Comparison of ENCODE assay signal across 9 cellular contexts in the genomic region with DNA sequence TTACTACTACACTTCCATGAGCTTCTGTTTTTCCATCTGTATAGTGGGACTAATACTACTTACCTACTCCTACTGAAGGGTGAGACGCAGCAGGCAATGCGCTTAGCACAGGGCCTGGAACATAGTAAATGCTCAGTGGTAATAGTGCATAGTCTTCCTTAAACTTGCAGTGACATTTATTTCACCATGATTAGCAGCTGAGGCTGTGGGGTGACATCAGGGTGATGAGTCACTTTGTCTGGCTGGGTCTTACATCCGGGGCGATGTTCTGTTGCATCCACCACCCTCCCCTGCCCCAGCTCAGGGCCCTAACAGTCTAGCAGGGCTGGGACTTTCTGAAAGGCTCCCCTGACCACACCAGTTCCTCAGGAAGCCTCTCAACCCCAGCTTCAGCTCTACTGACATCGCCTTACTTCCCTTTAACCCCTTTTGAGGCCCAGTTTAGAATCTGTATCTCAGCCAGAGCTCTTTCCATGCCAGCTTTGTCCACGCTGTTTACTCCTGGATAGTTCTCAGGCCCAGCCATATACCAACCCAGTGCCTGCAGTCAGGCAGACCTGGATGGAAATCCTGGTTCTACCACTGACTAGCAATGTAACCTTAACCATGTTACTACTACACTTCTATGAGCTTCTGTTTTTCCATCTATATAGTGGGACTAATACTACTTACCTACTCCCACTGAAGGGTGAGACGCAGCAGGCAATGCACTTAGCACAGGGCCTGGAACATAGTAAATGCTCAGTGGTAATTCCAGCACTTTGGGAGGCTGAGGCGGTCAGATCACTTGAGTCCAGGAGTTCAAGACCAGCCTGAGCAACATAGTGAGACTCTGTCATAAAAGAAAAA.
DNase-seq lines count a peak whose midpoint lies in the region; ATAC-seq, FAIRE-seq and TF ChIP-seq lines count a peak whose summit lies in the region.
"Had no signal": no experiment of that assay in that cellular context is flagged by ENCODE, and none has a peak within 500 bp of the region (broad histone marks: within the 10 kb centered on the region; RNA-seq: fewer than 3 reads in every experiment).

No MANE protein-coding gene starts in this region.

- no peaks in the 10 kb centered on the region for H3K27me3 ChIP-seq in HepG2 (ENCODE audit: control insufficient read depth in 1 of 2, insufficient read depth in 2 of 2, low read length in 2 of 2)

- H3K36me3 ChIP-seq in HepG2 (replicated peaks in 1 of 2; ENCODE audit: control insufficient read depth in 1 of 2, insufficient read depth in 2 of 2, low read length in 2 of 2): peaks cover 4 to 18% of the 10 kb centered on the region in 2 experiments; a peak in 3 of 5 replicates

- intact Hi-C loops in HepG2 (cut with micrococcal nuclease; ENCODE audit: unreplicated experiment): loop anchor here (5.0 kb wide), 1 partner anchor 68 kb away; a partner anchor contains a TSS

- POLR2A ChIA-PET in HepG2 (lab: Yijun Ruan, JAX): interaction anchor here (0.7 to 1.1 kb wide), 2 partner anchors 10 to 29 kb away, joined by 3 to 4 read pairs; no protein-coding TSS in a partner anchor

- H4K20me1 ChIP-seq in HepG2 (ENCODE audit: insufficient read depth, low read length): peaks cover 5% of the 10 kb centered on the region

- H3K4me1 ChIP-seq in HepG2 (ENCODE audit: insufficient read depth, low read length): peaks cover 56% of the 10 kb centered on the region

- H2AFZ ChIP-seq in HepG2 (ENCODE audit: low read length): no peak overlapping the region

- no peak for TF ChIP-seq CTCF in HepG2 (CRISPR knock-in tag; IDR thresholded peaks at IDR 0.05)

- H3K9me3 ChIP-seq in HepG2 (ENCODE audit: low read length): no peaks in the 10 kb centered on the region

- 99% methylated on average over 6 of the region's 8 CpGs for WGBS in HepG2 (ENCODE audit: low lambda C conversion rate)

- no peak for TF ChIP-seq POLR2A in HepG2 (IDR thresholded peaks at IDR 0.05; ENCODE audit: insufficient read depth in 1 of 2, low read depth in 2 of 2, low read length in 2 of 2)

- peak; percentile 24 for DNase-seq in DMS53 (lab: John Stamatoyannopoulos, UW)
- no peak for DNase-seq in DMS53 treated with DMSO at 0.1 percent for 48 hours (lab: John Stamatoyannopoulos, UW; ENCODE audit: unreplicated experiment)
- peak; percentile 73 to 98 (median 79) for DNase-seq in T-helper 1 cell
- DNase-seq in amniotic epithelial cell (ENCODE audit: low read depth): peak; percentile 68
- no peak for DNase-seq in HepG2 (ENCODE audit: low spot score)
- peak; percentile 72 for DNase-seq in stimulated activated CD8-positive, alpha-beta memory T cell treated with anti-CD3 and anti-CD28 coated beads, Interleukin-4, amount 100 ng/mL, for 24 hours (ENCODE audit: low read depth)
- no peak for DNase-seq in DMS79 treated with DMSO at 0.1 percent for 48 hours (lab: John Stamatoyannopoulos, UW)

- ATAC-seq in HG03354 (IDR thresholded peaks at IDR 0.05; ENCODE audit: poor library complexity, severe bottlenecking, unreplicated experiment) (peak; percentile 93), HepG2 (peak; percentile 31)

- in situ Hi-C loops in HepG2 (cut with HindIII; ENCODE audit: extremely low pct_ligation_motif_present, low pct_unique_long_range_greater_than_20kb): no loop called here

- FAIRE-seq in HepG2 (lab: Jason Lieb, UNC): no peak

- H3K4me3 ChIP-seq in HepG2 (replicated peaks in 1 of 3; ENCODE audit: insufficient read depth in 1 of 3, low read depth in 2 of 3, low read length in 3 of 3): no peak overlapping the region

- TF ChIP-seq RAD21 in HepG2 (CRISPR knock-in tag; IDR thresholded peaks at IDR 0.05): no peak

- H3K4me2 ChIP-seq in HepG2 (ENCODE audit: low read depth, low read length): no peak overlapping the region

- H3K9ac ChIP-seq in HepG2 (ENCODE audit: insufficient read depth, low read depth, low read length): 0 out of 2 replicates have a peak overlapping the region, but pooled peaks have one; percentile 34

- TF ChIP-seq EP300 in HepG2 (IDR thresholded peaks at IDR 0.05; ENCODE audit: low read depth in 2 of 2, low read length in 2 of 2): 0 out of 4 replicates have a peak, but pooled peaks of 1 of the 2 experiments have one; percentile 10
- TF ChIP-seq EP300 in HepG2 (CRISPR knock-in tag; IDR thresholded peaks at IDR 0.05; ENCODE audit: borderline replicate concordance): no peak

- H3K79me2 ChIP-seq in HepG2 (ENCODE audit: insufficient read depth, low read length): peaks cover 28% of the 10 kb centered on the region

- BruUV-seq in HepG2 (replicated peaks; lab: Mats Ljungman, UMichigan): no TSS peak

- CTCF ChIA-PET in HepG2 (lab: Yijun Ruan, JAX; ENCODE audit: low intra/inter-chr PET ratio, low total read pairs): no interaction called here

- H3K27ac ChIP-seq in HepG2 (ENCODE audit: extremely low read length, insufficient read depth, low read length): peak overlapping the region; percentile 43
- H3K27ac ChIP-seq: 22Rv1 had no signal

TF ChIP-seq in HepG2, 621 proteins besides CTCF, POLR2A, EP300 and RAD21 (continues in another document):
- TF ChIP-seq, protein P1, sequence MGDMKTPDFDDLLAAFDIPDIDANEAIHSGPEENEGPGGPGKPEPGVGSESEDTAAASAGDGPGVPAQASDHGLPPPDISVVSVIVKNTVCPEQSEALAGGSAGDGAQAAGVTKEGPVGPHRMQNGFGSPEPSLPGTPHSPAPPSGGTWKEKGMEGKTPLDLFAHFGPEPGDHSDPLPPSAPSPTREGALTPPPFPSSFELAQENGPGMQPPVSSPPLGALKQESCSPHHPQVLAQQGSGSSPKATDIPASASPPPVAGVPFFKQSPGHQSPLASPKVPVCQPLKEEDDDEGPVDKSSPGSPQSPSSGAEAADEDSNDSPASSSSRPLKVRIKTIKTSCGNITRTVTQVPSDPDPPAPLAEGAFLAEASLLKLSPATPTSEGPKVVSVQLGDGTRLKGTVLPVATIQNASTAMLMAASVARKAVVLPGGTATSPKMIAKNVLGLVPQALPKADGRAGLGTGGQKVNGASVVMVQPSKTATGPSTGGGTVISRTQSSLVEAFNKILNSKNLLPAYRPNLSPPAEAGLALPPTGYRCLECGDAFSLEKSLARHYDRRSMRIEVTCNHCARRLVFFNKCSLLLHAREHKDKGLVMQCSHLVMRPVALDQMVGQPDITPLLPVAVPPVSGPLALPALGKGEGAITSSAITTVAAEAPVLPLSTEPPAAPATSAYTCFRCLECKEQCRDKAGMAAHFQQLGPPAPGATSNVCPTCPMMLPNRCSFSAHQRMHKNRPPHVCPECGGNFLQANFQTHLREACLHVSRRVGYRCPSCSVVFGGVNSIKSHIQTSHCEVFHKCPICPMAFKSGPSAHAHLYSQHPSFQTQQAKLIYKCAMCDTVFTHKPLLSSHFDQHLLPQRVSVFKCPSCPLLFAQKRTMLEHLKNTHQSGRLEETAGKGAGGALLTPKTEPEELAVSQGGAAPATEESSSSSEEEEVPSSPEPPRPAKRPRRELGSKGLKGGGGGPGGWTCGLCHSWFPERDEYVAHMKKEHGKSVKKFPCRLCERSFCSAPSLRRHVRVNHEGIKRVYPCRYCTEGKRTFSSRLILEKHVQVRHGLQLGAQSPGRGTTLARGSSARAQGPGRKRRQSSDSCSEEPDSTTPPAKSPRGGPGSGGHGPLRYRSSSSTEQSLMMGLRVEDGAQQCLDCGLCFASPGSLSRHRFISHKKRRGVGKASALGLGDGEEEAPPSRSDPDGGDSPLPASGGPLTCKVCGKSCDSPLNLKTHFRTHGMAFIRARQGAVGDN (CRISPR knock-in tag; IDR thresholded peaks at IDR 0.05): no peak; the same call in 1 of the 2 replicates
- no peak for TF ChIP-seq TAF15 (IDR thresholded peaks at IDR 0.05; ENCODE audit: low read depth, low read length, poor library complexity, severe bottlenecking)
- TF ChIP-seq, protein P2, sequence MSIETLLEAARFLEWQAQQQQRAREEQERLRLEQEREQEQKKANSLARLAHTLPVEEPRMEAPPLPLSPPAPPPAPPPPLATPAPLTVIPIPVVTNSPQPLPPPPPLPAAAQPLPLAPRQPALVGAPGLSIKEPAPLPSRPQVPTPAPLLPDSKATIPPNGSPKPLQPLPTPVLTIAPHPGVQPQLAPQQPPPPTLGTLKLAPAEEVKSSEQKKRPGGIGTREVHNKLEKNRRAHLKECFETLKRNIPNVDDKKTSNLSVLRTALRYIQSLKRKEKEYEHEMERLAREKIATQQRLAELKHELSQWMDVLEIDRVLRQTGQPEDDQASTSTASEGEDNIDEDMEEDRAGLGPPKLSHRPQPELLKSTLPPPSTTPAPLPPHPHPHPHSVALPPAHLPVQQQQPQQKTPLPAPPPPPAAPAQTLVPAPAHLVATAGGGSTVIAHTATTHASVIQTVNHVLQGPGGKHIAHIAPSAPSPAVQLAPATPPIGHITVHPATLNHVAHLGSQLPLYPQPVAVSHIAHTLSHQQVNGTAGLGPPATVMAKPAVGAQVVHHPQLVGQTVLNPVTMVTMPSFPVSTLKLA (IDR thresholded peaks at IDR 0.05): no peak
- TF ChIP-seq, protein P3, sequence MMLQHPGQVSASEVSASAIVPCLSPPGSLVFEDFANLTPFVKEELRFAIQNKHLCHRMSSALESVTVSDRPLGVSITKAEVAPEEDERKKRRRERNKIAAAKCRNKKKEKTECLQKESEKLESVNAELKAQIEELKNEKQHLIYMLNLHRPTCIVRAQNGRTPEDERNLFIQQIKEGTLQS (CRISPR knock-in tag; IDR thresholded peaks at IDR 0.05): 0 out of 2 replicates have a peak, but pooled peaks have one; percentile 43
- no peak for TF ChIP-seq CCDC6 (CRISPR knock-in tag; IDR thresholded peaks at IDR 0.05)
- TF ChIP-seq ZMYM2 (CRISPR knock-in tag; IDR thresholded peaks at IDR 0.05): no peak
- TF ChIP-seq ZNF224 (CRISPR knock-in tag; IDR thresholded peaks at IDR 0.05): no peak
- TF ChIP-seq, protein P4, sequence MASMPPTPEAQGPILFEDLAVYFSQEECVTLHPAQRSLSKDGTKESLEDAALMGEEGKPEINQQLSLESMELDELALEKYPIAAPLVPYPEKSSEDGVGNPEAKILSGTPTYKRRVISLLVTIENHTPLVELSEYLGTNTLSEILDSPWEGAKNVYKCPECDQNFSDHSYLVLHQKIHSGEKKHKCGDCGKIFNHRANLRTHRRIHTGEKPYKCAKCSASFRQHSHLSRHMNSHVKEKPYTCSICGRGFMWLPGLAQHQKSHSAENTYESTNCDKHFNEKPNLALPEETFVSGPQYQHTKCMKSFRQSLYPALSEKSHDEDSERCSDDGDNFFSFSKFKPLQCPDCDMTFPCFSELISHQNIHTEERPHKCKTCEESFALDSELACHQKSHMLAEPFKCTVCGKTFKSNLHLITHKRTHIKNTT (CRISPR knock-in tag; IDR thresholded peaks at IDR 0.05): no peak
- 0 out of 2 replicates have a peak, but pooled peaks have one; percentile 25 for TF ChIP-seq FOSL1 (CRISPR knock-in tag; IDR thresholded peaks at IDR 0.05; ENCODE audit: borderline replicate concordance)
- TF ChIP-seq HIVEP1 (CRISPR knock-in tag; IDR thresholded peaks at IDR 0.05): no peak
- TF ChIP-seq NFIB (CRISPR knock-in tag; IDR thresholded peaks at IDR 0.05; ENCODE audit: borderline replicate concordance): no peak
- TF ChIP-seq PAWR (CRISPR knock-in tag; IDR thresholded peaks at IDR 0.05; ENCODE audit: borderline replicate concordance): no peak
- TF ChIP-seq HOXA9 (CRISPR knock-in tag; IDR thresholded peaks at IDR 0.05; ENCODE audit: borderline replicate concordance): no peak
- no peak for TF ChIP-seq ZNF670 (CRISPR knock-in tag; IDR thresholded peaks at IDR 0.05; ENCODE audit: borderline replicate concordance)

Comparison
In these comparisons a context has a peak if more than half of its experiments do, and no peak if none do; other contexts are left out.
1. DNase-seq: peak in DMS53 (single experiment), T-helper 1 cell (5 of 5), amniotic epithelial cell (single experiment) and stimulated activated CD8-positive, alpha-beta memory T cell treated with anti-CD3 and anti-CD28 coated beads, Interleukin-4, amount 100 ng/mL, for 24 hours (single experiment); none in DMS53 treated with DMSO at 0.1 percent for 48 hours (single experiment), HepG2 (single experiment) and DMS79 treated with DMSO at 0.1 percent for 48 hours (single experiment).